ENCODE assay signal across 12 cellular contexts in genomic region chr20:35503841-35504460, GRCh38. TPM values are rescaled to one million over a fixed set of nuclear protein-coding genes. Genes with fewer than 3 reads are reported as not detected.
DNase-seq lines count a peak whose midpoint lies in the region; ATAC-seq lines count a peak whose summit lies in the region.
"Had no signal": no experiment of that assay in that cellular context is flagged by ENCODE, and none has a peak within 500 bp of the region (broad histone marks: within the 10 kb centered on the region; RNA-seq: fewer than 3 reads in every experiment).

No MANE protein-coding gene starts in this region.

- H3K27ac ChIP-seq in angular gyrus (ENCODE audit: low read depth, low read length) (peak overlapping the region; percentile 22), right cardiac atrium (ENCODE audit: low read length) (no peak overlapping the region), aorta (ENCODE audit: low read depth in 1 of 2, low read length in 2 of 2) (no peak overlapping the region)
- H3K27ac ChIP-seq: KMS-11, parathyroid adenoma, upper lobe of left lung had no signal

- H3K36me3 ChIP-seq in aorta (ENCODE audit: control insufficient read depth in 1 of 2, insufficient read depth in 2 of 2, low read length in 1 of 2): peaks cover 0 to 18% of the 10 kb centered on the region in 2 donors

- ATAC-seq in Right ventricle myocardium inferior (peak; percentile 58), right cardiac atrium (peak; percentile 7 to 49), aorta (ENCODE audit: low FRiP score) (peak; percentile 30), GM19035 (IDR thresholded peaks at IDR 0.05; ENCODE audit: unreplicated experiment) (no peak)

- H3K9me3 ChIP-seq in right cardiac atrium (ENCODE audit: control insufficient read depth, low read length): no peaks in the 10 kb centered on the region
- no peaks in the 10 kb centered on the region for H3K9me3 ChIP-seq in aorta (ENCODE audit: control insufficient read depth, low read length)
- H3K9me3 ChIP-seq: upper lobe of left lung had no signal

- 66% methylated on average over 14 of the region's 14 CpGs for WGBS in right cardiac atrium
- WGBS in aorta, 2 donors: 58 to 66% methylated on average over 14 of the region's 14 CpGs

- H3K4me1 ChIP-seq in right cardiac atrium (ENCODE audit: control insufficient read depth, insufficient read depth, low read length) (no peaks in the 10 kb centered on the region), aorta (ENCODE audit: control insufficient read depth in 1 of 2, insufficient read depth in 2 of 2, low read length in 2 of 2) (no peaks in the 10 kb centered on the region)
- H3K4me1 ChIP-seq: parathyroid adenoma, upper lobe of left lung had no signal

- H3K27me3 ChIP-seq in right cardiac atrium (ENCODE audit: control insufficient read depth, insufficient read depth) (no peaks in the 10 kb centered on the region), aorta (ENCODE audit: control insufficient read depth in 1 of 2, insufficient read depth in 2 of 2, low read length in 1 of 2) (no peaks in the 10 kb centered on the region)
- H3K27me3 ChIP-seq: upper lobe of left lung had no signal

- DNase-seq in Right ventricle myocardium inferior (ENCODE audit: missing footprints) (peak; percentile 71), cardiac septum (ENCODE audit: low spot score) (no peak), right cardiac atrium (peak; percentile 31 to 86 (median 78)), aorta (no peak), UCSD-AML1 (lab: John Stamatoyannopoulos, UW; ENCODE audit: unreplicated experiment) (no peak)
- no peak for DNase-seq in activated CD4-positive, CD25-positive, alpha-beta regulatory T cell treated with anti-CD3 and anti-CD28 coated beads, Interleukin-2, amount 50 U/mL, for 72 hours
- DNase-seq: mesendoderm had no signal

- intact Hi-C loops in Right ventricle myocardium inferior (cut with DNase I): no loop called here
- intact Hi-C loops in cardiac septum (cut with DNase I): no loop called here
- intact Hi-C loops in right cardiac atrium (cut with DNase I): no loop called here
- intact Hi-C loops in aorta (cut with DNase I): no loop called here

- H3K4me3 ChIP-seq in right cardiac atrium (ENCODE audit: low read length) (no peak overlapping the region), aorta (ENCODE audit: low read length in 2 of 2) (no peak overlapping the region)
- H3K4me3 ChIP-seq: upper lobe of left lung had no signal

RNA-seq across cellular contexts. Expression of gene C20orf173, which starts 25.5 kb away (rescaled TPM):
- total RNA-seq in Right ventricle myocardium inferior (not detected), cardiac septum (not detected), right cardiac atrium (not detected), aorta (not detected)
- polyA plus RNA-seq in right cardiac atrium (not detected), aorta (not detected)
- total RNA-seq: upper lobe of left lung had no signal

RNA-seq across cellular contexts. Expression of gene ERGIC3, which starts 37.9 kb away (rescaled TPM):
- total RNA-seq in Right ventricle myocardium inferior (94.8 TPM), cardiac septum (91.2 TPM), right cardiac atrium (100 to 1,000 TPM; 129 to 138 (median 133) TPM), aorta (100 to 1,000 TPM; 140 to 166 TPM)
- polyA plus RNA-seq in right cardiac atrium (83.7 TPM), aorta (100 to 1,000 TPM; 178 to 254 TPM)

RNA-seq across cellular contexts. Expression of gene CEP250, which starts 48.6 kb away (rescaled TPM):
- total RNA-seq in Right ventricle myocardium inferior (15.9 TPM), cardiac septum (14.9 TPM), right cardiac atrium (10 to 100 TPM; 12.2 to 22.0 (median 18.5) TPM), aorta (10 to 100 TPM; 21.9 to 32.5 TPM)
- polyA plus RNA-seq in right cardiac atrium (11.0 TPM), aorta (10 to 100 TPM; 16.2 to 17.9 TPM)

Comparison
In these comparisons a context has a peak if more than half of its experiments do, and no peak if none do; other contexts are left out.
1. DNase-seq: peak in Right ventricle myocardium inferior (single experiment) and right cardiac atrium (3 of 3); none in cardiac septum (single experiment), aorta (0 of 2), UCSD-AML1 (single experiment) and activated CD4-positive, CD25-positive, alpha-beta regulatory T cell treated with anti-CD3 and anti-CD28 coated beads, Interleukin-2, amount 50 U/mL, for 72 hours (single experiment).